ENCODE assay signal across 21 cellular contexts in the genomic region with DNA sequence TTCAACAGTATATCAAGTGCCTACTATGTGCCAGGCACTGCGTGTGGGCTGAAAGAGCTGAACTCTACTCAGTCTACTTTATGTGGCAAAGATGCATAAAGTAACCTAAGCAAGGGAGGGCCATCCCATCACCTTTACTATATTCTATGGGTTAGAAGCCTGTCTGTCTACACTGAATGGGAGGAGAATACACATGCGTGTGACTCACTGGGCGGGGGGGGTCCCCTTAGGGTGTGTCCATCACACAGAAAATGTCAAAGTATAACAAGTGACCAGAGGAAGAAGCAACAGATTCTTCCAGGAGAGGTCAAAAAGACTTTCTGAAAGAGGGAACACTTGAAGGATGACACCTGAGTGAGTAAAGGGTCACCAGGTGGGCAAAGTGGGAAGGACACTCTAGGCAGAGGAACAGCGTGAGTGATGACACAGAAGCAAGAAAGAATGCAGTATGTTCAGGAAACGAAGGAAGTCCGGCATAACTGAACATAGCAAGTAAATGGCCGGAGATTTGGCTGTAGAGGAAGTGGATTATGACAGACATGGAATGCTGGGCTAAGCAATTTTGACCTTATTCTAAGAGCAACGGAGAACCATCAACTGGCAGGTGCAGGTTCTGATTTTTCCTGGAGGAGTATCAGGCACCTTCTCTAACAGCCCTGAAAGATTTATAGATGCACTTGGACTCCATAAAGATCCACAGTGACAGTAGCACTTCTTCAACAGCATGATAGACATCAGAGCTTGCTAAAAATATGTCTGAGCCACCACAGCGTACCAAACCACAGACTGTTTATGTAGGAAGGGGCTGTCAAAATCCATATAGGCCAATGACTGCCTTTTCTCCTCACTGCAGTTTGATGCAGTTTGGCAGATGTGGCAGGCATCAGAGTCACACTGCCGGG. TPM values are rescaled to one million over a fixed set of nuclear protein-coding genes. Genes with fewer than 3 reads are reported as not detected.
A peak's percentile ranks its signal among the peaks of the same experiment; 100 is the strongest.
DNase-seq lines count a peak whose midpoint lies in the region; ATAC-seq and TF ChIP-seq lines count a peak whose summit lies in the region.
"Had no signal": no experiment of that assay in that cellular context is flagged by ENCODE, and none has a peak within 500 bp of the region (broad histone marks: within the 10 kb centered on the region; RNA-seq: fewer than 3 reads in every experiment).

No MANE protein-coding gene starts in this region.

- no peak overlapping the region for H3K4me3 ChIP-seq in Peyer's patch
- H3K4me3 ChIP-seq in transverse colon = no peak overlapping the region
- H3K4me3 ChIP-seq: dorsolateral prefrontal cortex, prostate gland, SJSA1, tibial nerve had no signal

- no peaks in the 10 kb centered on the region for H3K9me3 Mint-ChIP-seq in activated CD4-positive, alpha-beta T cell treated with anti-CD3 and anti-CD28 coated beads for 36 hours (ENCODE audit: low read depth)
- H3K9me3 Mint-ChIP-seq in activated CD4-positive, alpha-beta T cell treated with anti-CD3 and anti-CD28 coated beads, Interleukin-2, amount 10 ng/mL, durations not matched to agents 24 days and 14 days = no peaks in the 10 kb centered on the region
- peaks cover 3% of the 10 kb centered on the region for H3K9me3 Mint-ChIP-seq in activated T-helper 1 cell treated with anti-CD3 and anti-CD28 coated beads, Interleukin-12 subunit alpha, Interleukin-12 subunit beta, Interleukin-2, Interleukin-4 antibody, amounts not matched to agents 30 ng/mL and 10 ng/mL and 1 ng/mL, durations not matched to agents 14 hours and 24 hours and 36 hours
- H3K9me3 Mint-ChIP-seq: activated naive CD4-positive, alpha-beta T cell treated with anti-CD3 and anti-CD28 coated beads, Interleukin-2, amount 50 U/mL, for 72 hours; nephron had no signal

- H3K36me3 Mint-ChIP-seq in activated CD4-positive, alpha-beta T cell treated with anti-CD3 and anti-CD28 coated beads for 36 hours (ENCODE audit: low read depth) = no peaks in the 10 kb centered on the region
- H3K36me3 Mint-ChIP-seq in activated CD4-positive, alpha-beta T cell treated with anti-CD3 and anti-CD28 coated beads, Interleukin-2, amount 10 ng/mL, durations not matched to agents 24 days and 14 days (ENCODE audit: low read depth) = no peaks in the 10 kb centered on the region
- H3K36me3 Mint-ChIP-seq in activated T-helper 1 cell treated with anti-CD3 and anti-CD28 coated beads, Interleukin-12 subunit alpha, Interleukin-12 subunit beta, Interleukin-2, Interleukin-4 antibody, amounts not matched to agents 30 ng/mL and 10 ng/mL and 1 ng/mL, durations not matched to agents 14 hours and 24 hours and 36 hours (ENCODE audit: low read depth) = no peaks in the 10 kb centered on the region
- H3K36me3 Mint-ChIP-seq: activated naive CD4-positive, alpha-beta T cell treated with anti-CD3 and anti-CD28 coated beads, Interleukin-2, amount 50 U/mL, for 72 hours had no signal

- TF ChIP-seq POLR2A in Peyer's patch (IDR thresholded peaks at IDR 0.05) (no peak), transverse colon (IDR thresholded peaks at IDR 0.05) (no peak)

- WGBS in transverse colon (ENCODE audit: low coverage in 1 of 2), 2 donors = 56 to 69% methylated on average over 8 to 10 of the region's 10 CpGs

- ATAC-seq in activated CD4-positive, alpha-beta T cell treated with anti-CD3 and anti-CD28 coated beads for 36 hours = peak; percentile 42

- in situ Hi-C loops in transverse colon (cut with MboI; ENCODE audit: low pct_ligation_motif_present in 1 of 4, low pct_unique_long_range_greater_than_20kb in 1 of 4, low sequenced_read_pairs in 3 of 4) = no loop called here

- intact Hi-C loops in activated CD4-positive, alpha-beta T cell treated with anti-CD3 and anti-CD28 coated beads for 36 hours (cut with DNase I, micrococcal nuclease) = no loop called here
- intact Hi-C loops in activated CD4-positive, alpha-beta T cell treated with anti-CD3 and anti-CD28 coated beads, Interleukin-2, amount 10 ng/mL, durations not matched to agents 24 days and 14 days (cut with micrococcal nuclease) = no loop called here
- intact Hi-C loops in transverse colon (cut with DNase I; ENCODE audit: low total_unique reads) = no loop called here
- intact Hi-C loops in activated T-helper 1 cell treated with anti-CD3 and anti-CD28 coated beads, Interleukin-12 subunit alpha, Interleukin-12 subunit beta, Interleukin-2, Interleukin-4 antibody, amounts not matched to agents 30 ng/mL and 10 ng/mL and 1 ng/mL, durations not matched to agents 14 hours and 24 hours and 36 hours (cut with micrococcal nuclease) = no loop called here

- CTCF ChIA-PET in activated CD4-positive, alpha-beta T cell treated with anti-CD3 and anti-CD28 coated beads for 36 hours (lab: Charles Lee) = interaction anchor here (1.6 kb wide), 1 partner anchor 25 kb away, joined by 4 read pairs; no protein-coding TSS in a partner anchor

- H3K9me3 ChIP-seq in Peyer's patch (no peaks in the 10 kb centered on the region), transverse colon (no peaks in the 10 kb centered on the region)
- H3K9me3 ChIP-seq: prostate gland, SJSA1, tibial nerve had no signal

- TF ChIP-seq EP300 in transverse colon (IDR thresholded peaks at IDR 0.05; ENCODE audit: low read depth) = no peak

- no peaks in the 10 kb centered on the region for H3K27me3 ChIP-seq in Peyer's patch
- H3K27me3 ChIP-seq in transverse colon = no peaks in the 10 kb centered on the region
- H3K27me3 ChIP-seq: dorsolateral prefrontal cortex had no signal

- H3K36me3 ChIP-seq in Peyer's patch (no peaks in the 10 kb centered on the region), transverse colon (no peaks in the 10 kb centered on the region)
- H3K36me3 ChIP-seq: brain microvascular endothelial cell, prostate gland, SJSA1, tibial nerve had no signal

- H3K4me1 ChIP-seq in Peyer's patch (no peaks in the 10 kb centered on the region), transverse colon (peaks cover 0 to 14% (median 3%) of the 10 kb centered on the region in 4 donors)
- H3K4me1 ChIP-seq: prostate gland, SJSA1, tibial nerve had no signal

- H3K4me1 Mint-ChIP-seq in activated CD4-positive, alpha-beta T cell treated with anti-CD3 and anti-CD28 coated beads for 36 hours = peaks cover 5% of the 10 kb centered on the region
- H3K4me1 Mint-ChIP-seq in activated CD4-positive, alpha-beta T cell treated with anti-CD3 and anti-CD28 coated beads, Interleukin-2, amount 10 ng/mL, durations not matched to agents 24 days and 14 days = peaks cover 4% of the 10 kb centered on the region
- peaks cover 19% of the 10 kb centered on the region for H3K4me1 Mint-ChIP-seq in activated T-helper 1 cell treated with anti-CD3 and anti-CD28 coated beads, Interleukin-12 subunit alpha, Interleukin-12 subunit beta, Interleukin-2, Interleukin-4 antibody, amounts not matched to agents 30 ng/mL and 10 ng/mL and 1 ng/mL, durations not matched to agents 14 hours and 24 hours and 36 hours (ENCODE audit: low read depth)

- POLR2A ChIA-PET in activated CD4-positive, alpha-beta T cell treated with anti-CD3 and anti-CD28 coated beads for 36 hours (lab: Charles Lee) = no interaction called here

- TF ChIP-seq CTCF in Peyer's patch (IDR thresholded peaks at IDR 0.05) (no peak), transverse colon (IDR thresholded peaks at IDR 0.05) (no peak)

- no peak overlapping the region for H3K4me3 Mint-ChIP-seq in activated CD4-positive, alpha-beta T cell treated with anti-CD3 and anti-CD28 coated beads for 36 hours
- H3K4me3 Mint-ChIP-seq in activated CD4-positive, alpha-beta T cell treated with anti-CD3 and anti-CD28 coated beads, Interleukin-2, amount 10 ng/mL, durations not matched to agents 24 days and 14 days = no peak overlapping the region
- H3K4me3 Mint-ChIP-seq in activated T-helper 1 cell treated with anti-CD3 and anti-CD28 coated beads, Interleukin-12 subunit alpha, Interleukin-12 subunit beta, Interleukin-2, Interleukin-4 antibody, amounts not matched to agents 30 ng/mL and 10 ng/mL and 1 ng/mL, durations not matched to agents 14 hours and 24 hours and 36 hours = no peak overlapping the region
- H3K4me3 Mint-ChIP-seq: nephron had no signal

- peak; percentile 24 for DNase-seq in activated CD4-positive, alpha-beta T cell treated with anti-CD3 and anti-CD28 coated beads for 36 hours
- no peak for DNase-seq in activated CD4-positive, alpha-beta T cell treated with anti-CD3 and anti-CD28 coated beads, Interleukin-2, amount 10 ng/mL, durations not matched to agents 24 days and 14 days
- DNase-seq in Peyer's patch = peak in 2 of 3 donors; percentile 61 to 70
- peak; percentile 36 for DNase-seq in dermis blood vessel endothelial cell
- DNase-seq in transverse colon = peak; percentile 29
- DNase-seq in DMS153 treated with DMSO at 0.1 percent for 48 hours (lab: John Stamatoyannopoulos, UW; ENCODE audit: unreplicated experiment) = no peak
- no peak for DNase-seq in activated T-helper 1 cell treated with anti-CD3 and anti-CD28 coated beads, Interleukin-12 subunit alpha, Interleukin-12 subunit beta, Interleukin-2, Interleukin-4 antibody, amounts not matched to agents 30 ng/mL and 10 ng/mL and 1 ng/mL, durations not matched to agents 14 hours and 24 hours and 36 hours (ENCODE audit: low spot score)
- DNase-seq in NCI-H2107 (lab: John Stamatoyannopoulos, UW) = no peak
- DNase-seq: activated CD4-positive, alpha-beta T cell treated with anti-CD3 and anti-CD28 coated beads for 4 hours; brain microvascular endothelial cell; dorsolateral prefrontal cortex; glutamatergic neuron; NCI-H1694 treated with DMSO at 0.1 percent for 48 hours; T1000 had no signal

- H3K27ac ChIP-seq in Peyer's patch = peak overlapping the region in 3 of 4 donors; percentile 57 to 80 (median 76)
- peak overlapping the region in 3 of 4 donors; percentile 35 to 73 (median 50) for H3K27ac ChIP-seq in transverse colon
- H3K27ac ChIP-seq: 22Rv1, brain microvascular endothelial cell, C4-2B, prostate gland, SJSA1, tibial nerve had no signal

- peaks cover 14% of the 10 kb centered on the region for H3K27me3 Mint-ChIP-seq in activated CD4-positive, alpha-beta T cell treated with anti-CD3 and anti-CD28 coated beads for 36 hours
- H3K27me3 Mint-ChIP-seq in activated CD4-positive, alpha-beta T cell treated with anti-CD3 and anti-CD28 coated beads, Interleukin-2, amount 10 ng/mL, durations not matched to agents 24 days and 14 days = peaks cover 34% of the 10 kb centered on the region
- peaks cover 13% of the 10 kb centered on the region for H3K27me3 Mint-ChIP-seq in activated T-helper 1 cell treated with anti-CD3 and anti-CD28 coated beads, Interleukin-12 subunit alpha, Interleukin-12 subunit beta, Interleukin-2, Interleukin-4 antibody, amounts not matched to agents 30 ng/mL and 10 ng/mL and 1 ng/mL, durations not matched to agents 14 hours and 24 hours and 36 hours (ENCODE audit: insufficient read depth)

- H3K27ac Mint-ChIP-seq in activated CD4-positive, alpha-beta T cell treated with anti-CD3 and anti-CD28 coated beads for 36 hours = no peak overlapping the region
- H3K27ac Mint-ChIP-seq in activated CD4-positive, alpha-beta T cell treated with anti-CD3 and anti-CD28 coated beads, Interleukin-2, amount 10 ng/mL, durations not matched to agents 24 days and 14 days = no peak overlapping the region
- H3K27ac Mint-ChIP-seq in activated T-helper 1 cell treated with anti-CD3 and anti-CD28 coated beads, Interleukin-12 subunit alpha, Interleukin-12 subunit beta, Interleukin-2, Interleukin-4 antibody, amounts not matched to agents 30 ng/mL and 10 ng/mL and 1 ng/mL, durations not matched to agents 14 hours and 24 hours and 36 hours = no peak overlapping the region
- H3K27ac Mint-ChIP-seq: activated naive CD4-positive, alpha-beta T cell treated with anti-CD3 and anti-CD28 coated beads, Interleukin-2, amount 50 U/mL, for 72 hours; nephron had no signal

RNA-seq across cellular contexts. Expression of gene WHRN, which starts 8.0 kb away (rescaled TPM):
- 1 to 10 TPM; 1.9 to 2.0 TPM for total RNA-seq in activated CD4-positive, alpha-beta T cell treated with anti-CD3 and anti-CD28 coated beads for 36 hours
- 2.0 and 2.1 TPM in 2 replicates for total RNA-seq in activated CD4-positive, alpha-beta T cell treated with anti-CD3 and anti-CD28 coated beads, Interleukin-2, amount 10 ng/mL, durations not matched to agents 24 days and 14 days
- total RNA-seq in Peyer's patch (10 to 100 TPM; 10.7 to 35.5 (median 15.3) TPM), dermis blood vessel endothelial cell (0.09 and 0.17 TPM in 2 replicates), transverse colon (10 to 100 TPM in 2 of 4 donors, 1 to 10 TPM in 2; 5.4 to 23.6 (median 8.5) TPM)
- total RNA-seq in activated T-helper 1 cell treated with anti-CD3 and anti-CD28 coated beads, Interleukin-12 subunit alpha, Interleukin-12 subunit beta, Interleukin-2, Interleukin-4 antibody, amounts not matched to agents 30 ng/mL and 10 ng/mL and 1 ng/mL, durations not matched to agents 14 hours and 24 hours and 36 hours = 2.2 and 2.4 TPM in 2 replicates

Comparison
In these comparisons a context has a peak if more than half of its experiments do, and no peak if none do; other contexts are left out.
1. DNase-seq: peak in activated CD4-positive, alpha-beta T cell treated with anti-CD3 and anti-CD28 coated beads for 36 hours (single experiment), Peyer's patch (2 of 3), dermis blood vessel endothelial cell (single experiment) and transverse colon (single experiment); none in activated CD4-positive, alpha-beta T cell treated with anti-CD3 and anti-CD28 coated beads, Interleukin-2, amount 10 ng/mL, durations not matched to agents 24 days and 14 days (single experiment), DMS153 treated with DMSO at 0.1 percent for 48 hours (single experiment), activated T-helper 1 cell treated with anti-CD3 and anti-CD28 coated beads, Interleukin-12 subunit alpha, Interleukin-12 subunit beta, Interleukin-2, Interleukin-4 antibody, amounts not matched to agents 30 ng/mL and 10 ng/mL and 1 ng/mL, durations not matched to agents 14 hours and 24 hours and 36 hours (single experiment) and NCI-H2107 (single experiment).